Comparison of ENCODE assay signal across 1 cellular context in the genomic region with DNA sequence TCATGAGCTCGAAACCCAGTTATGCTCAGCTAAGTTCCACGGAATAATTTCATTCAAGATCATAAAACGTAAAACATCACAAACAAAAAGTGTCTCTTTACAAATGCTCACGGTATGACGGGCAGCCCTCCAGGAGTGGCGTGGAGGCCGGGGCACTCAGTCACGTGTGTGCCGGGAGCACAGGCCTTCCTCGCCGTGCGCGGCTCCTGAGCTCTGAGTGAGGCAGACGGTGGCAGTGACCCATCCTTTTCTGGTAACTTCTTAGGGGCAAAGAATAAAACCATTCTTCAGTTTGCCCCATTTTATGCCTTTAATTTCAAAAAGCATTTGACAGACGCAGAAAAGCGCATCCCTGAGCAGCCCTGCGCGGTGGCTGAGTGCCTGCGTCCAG.
TF ChIP-seq lines count a peak whose summit lies in the region.

No MANE protein-coding gene starts in this region.

TF ChIP-seq in GM23338, 12 proteins besides CTCF, POLR2A, EP300 and RAD21:
- no peak for TF ChIP-seq ZNF331 (CRISPR knock-in tag; IDR thresholded peaks at IDR 0.05; ENCODE audit: low read depth)
- no peak for TF ChIP-seq EZH2phosphoT487 (IDR thresholded peaks at IDR 0.05; ENCODE audit: unreplicated experiment)
- TF ChIP-seq, protein P1, sequence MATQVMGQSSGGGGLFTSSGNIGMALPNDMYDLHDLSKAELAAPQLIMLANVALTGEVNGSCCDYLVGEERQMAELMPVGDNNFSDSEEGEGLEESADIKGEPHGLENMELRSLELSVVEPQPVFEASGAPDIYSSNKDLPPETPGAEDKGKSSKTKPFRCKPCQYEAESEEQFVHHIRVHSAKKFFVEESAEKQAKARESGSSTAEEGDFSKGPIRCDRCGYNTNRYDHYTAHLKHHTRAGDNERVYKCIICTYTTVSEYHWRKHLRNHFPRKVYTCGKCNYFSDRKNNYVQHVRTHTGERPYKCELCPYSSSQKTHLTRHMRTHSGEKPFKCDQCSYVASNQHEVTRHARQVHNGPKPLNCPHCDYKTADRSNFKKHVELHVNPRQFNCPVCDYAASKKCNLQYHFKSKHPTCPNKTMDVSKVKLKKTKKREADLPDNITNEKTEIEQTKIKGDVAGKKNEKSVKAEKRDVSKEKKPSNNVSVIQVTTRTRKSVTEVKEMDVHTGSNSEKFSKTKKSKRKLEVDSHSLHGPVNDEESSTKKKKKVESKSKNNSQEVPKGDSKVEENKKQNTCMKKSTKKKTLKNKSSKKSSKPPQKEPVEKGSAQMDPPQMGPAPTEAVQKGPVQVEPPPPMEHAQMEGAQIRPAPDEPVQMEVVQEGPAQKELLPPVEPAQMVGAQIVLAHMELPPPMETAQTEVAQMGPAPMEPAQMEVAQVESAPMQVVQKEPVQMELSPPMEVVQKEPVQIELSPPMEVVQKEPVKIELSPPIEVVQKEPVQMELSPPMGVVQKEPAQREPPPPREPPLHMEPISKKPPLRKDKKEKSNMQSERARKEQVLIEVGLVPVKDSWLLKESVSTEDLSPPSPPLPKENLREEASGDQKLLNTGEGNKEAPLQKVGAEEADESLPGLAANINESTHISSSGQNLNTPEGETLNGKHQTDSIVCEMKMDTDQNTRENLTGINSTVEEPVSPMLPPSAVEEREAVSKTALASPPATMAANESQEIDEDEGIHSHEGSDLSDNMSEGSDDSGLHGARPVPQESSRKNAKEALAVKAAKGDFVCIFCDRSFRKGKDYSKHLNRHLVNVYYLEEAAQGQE (IDR thresholded peaks at IDR 0.05; ENCODE audit: unreplicated experiment): no peak
- TF ChIP-seq, protein P2, sequence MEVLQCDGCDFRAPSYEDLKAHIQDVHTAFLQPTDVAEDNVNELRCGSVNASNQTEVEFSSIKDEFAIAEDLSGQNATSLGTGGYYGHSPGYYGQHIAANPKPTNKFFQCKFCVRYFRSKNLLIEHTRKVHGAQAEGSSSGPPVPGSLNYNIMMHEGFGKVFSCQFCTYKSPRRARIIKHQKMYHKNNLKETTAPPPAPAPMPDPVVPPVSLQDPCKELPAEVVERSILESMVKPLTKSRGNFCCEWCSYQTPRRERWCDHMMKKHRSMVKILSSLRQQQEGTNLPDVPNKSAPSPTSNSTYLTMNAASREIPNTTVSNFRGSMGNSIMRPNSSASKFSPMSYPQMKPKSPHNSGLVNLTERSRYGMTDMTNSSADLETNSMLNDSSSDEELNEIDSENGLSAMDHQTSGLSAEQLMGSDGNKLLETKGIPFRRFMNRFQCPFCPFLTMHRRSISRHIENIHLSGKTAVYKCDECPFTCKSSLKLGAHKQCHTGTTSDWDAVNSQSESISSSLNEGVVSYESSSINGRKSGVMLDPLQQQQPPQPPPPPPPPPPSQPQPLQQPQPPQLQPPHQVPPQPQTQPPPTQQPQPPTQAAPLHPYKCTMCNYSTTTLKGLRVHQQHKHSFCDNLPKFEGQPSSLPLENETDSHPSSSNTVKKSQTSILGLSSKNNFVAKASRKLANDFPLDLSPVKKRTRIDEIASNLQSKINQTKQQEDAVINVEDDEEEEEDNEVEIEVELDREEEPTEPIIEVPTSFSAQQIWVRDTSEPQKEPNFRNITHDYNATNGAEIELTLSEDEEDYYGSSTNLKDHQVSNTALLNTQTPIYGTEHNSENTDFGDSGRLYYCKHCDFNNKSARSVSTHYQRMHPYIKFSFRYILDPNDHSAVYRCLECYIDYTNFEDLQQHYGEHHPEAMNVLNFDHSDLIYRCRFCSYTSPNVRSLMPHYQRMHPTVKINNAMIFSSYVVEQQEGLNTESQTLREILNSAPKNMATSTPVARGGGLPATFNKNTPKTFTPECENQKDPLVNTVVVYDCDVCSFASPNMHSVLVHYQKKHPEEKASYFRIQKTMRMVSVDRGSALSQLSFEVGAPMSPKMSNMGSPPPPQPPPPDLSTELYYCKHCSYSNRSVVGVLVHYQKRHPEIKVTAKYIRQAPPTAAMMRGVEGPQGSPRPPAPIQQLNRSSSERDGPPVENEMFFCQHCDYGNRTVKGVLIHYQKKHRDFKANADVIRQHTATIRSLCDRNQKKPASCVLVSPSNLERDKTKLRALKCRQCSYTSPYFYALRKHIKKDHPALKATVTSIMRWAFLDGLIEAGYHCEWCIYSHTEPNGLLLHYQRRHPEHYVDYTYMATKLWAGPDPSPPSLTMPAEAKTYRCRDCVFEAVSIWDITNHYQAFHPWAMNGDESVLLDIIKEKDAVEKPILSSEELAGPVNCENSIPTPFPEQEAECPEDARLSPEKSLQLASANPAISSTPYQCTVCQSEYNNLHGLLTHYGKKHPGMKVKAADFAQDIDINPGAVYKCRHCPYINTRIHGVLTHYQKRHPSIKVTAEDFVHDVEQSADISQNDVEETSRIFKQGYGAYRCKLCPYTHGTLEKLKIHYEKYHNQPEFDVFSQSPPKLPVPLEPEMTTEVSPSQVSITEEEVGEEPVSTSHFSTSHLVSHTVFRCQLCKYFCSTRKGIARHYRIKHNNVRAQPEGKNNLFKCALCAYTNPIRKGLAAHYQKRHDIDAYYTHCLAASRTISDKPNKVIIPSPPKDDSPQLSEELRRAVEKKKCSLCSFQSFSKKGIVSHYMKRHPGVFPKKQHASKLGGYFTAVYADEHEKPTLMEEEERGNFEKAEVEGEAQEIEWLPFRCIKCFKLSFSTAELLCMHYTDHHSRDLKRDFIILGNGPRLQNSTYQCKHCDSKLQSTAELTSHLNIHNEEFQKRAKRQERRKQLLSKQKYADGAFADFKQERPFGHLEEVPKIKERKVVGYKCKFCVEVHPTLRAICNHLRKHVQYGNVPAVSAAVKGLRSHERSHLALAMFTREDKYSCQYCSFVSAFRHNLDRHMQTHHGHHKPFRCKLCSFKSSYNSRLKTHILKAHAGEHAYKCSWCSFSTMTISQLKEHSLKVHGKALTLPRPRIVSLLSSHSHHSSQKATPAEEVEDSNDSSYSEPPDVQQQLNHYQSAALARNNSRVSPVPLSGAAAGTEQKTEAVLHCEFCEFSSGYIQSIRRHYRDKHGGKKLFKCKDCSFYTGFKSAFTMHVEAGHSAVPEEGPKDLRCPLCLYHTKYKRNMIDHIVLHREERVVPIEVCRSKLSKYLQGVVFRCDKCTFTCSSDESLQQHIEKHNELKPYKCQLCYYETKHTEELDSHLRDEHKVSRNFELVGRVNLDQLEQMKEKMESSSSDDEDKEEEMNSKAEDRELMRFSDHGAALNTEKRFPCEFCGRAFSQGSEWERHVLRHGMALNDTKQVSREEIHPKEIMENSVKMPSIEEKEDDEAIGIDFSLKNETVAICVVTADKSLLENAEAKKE (CRISPR knock-in tag; IDR thresholded peaks at IDR 0.05): no peak
- TF ChIP-seq JUNB (IDR thresholded peaks at IDR 0.05; ENCODE audit: unreplicated experiment): no peak
- TF ChIP-seq ZNF114 (CRISPR knock-in tag; IDR thresholded peaks at IDR 0.05): no peak
- TF ChIP-seq STAT1 (IDR thresholded peaks at IDR 0.05; ENCODE audit: unreplicated experiment): no peak
- no peak for TF ChIP-seq NANOG (IDR thresholded peaks at IDR 0.05; ENCODE audit: borderline replicate concordance)
- TF ChIP-seq POLR2AphosphoS5 (IDR thresholded peaks at IDR 0.05; ENCODE audit: low read depth): no peak
- TF ChIP-seq EZH2 (IDR thresholded peaks at IDR 0.05; ENCODE audit: low read depth, unreplicated experiment): no peak
